ENCODE assay signal across 1 cellular context in genomic region chr5:123844873-123845272, GRCh38.
TF ChIP-seq lines count a peak whose summit lies in the region.

No MANE protein-coding gene starts in this region.

TF ChIP-seq in H1, 55 proteins besides CTCF, POLR2A, EP300 and RAD21 (continued from another document):
- TF ChIP-seq KDM5A (IDR thresholded peaks at IDR 0.05; ENCODE audit: low read length): no peak
- no peak for TF ChIP-seq E2F6 (IDR thresholded peaks at IDR 0.05)
